Comparison of ENCODE assay signal across 23 cellular contexts in genomic region chr1:176501596-176501995, GRCh38. TPM values are rescaled to one million over a fixed set of nuclear protein-coding genes. Genes with fewer than 3 reads are reported as not detected.
"Had no signal": no experiment of that assay in that cellular context is flagged by ENCODE, and none has a peak within 500 bp of the region (broad histone marks: within the 10 kb centered on the region; RNA-seq: fewer than 3 reads in every experiment).

No MANE protein-coding gene starts in this region.

- H3K4me1 Mint-ChIP-seq: activated B cell treated with CpG ODN at 0.5 μM for 24 hours; activated CD4-positive, alpha-beta T cell treated with anti-CD3 and anti-CD28 coated beads for 36 hours; activated CD8-positive, alpha-beta memory T cell treated with anti-CD3 and anti-CD28 coated beads, Interleukin-2, amount 10 ng/mL, durations not matched to agents 7 days and 5 days; activated naive CD4-positive, alpha-beta T cell treated with anti-CD3 and anti-CD28 coated beads, Interleukin-2, amount 50 U/mL, for 24 hours; activated naive CD8-positive, alpha-beta T cell treated with anti-CD3 and anti-CD28 coated beads, Interleukin-2, amount 50 U/mL, for 24 hours; memory B cell; naive thymus-derived CD8-positive, alpha-beta T cell; neural crest cell; T-helper 17 cell had no signal

- H3K27me3 Mint-ChIP-seq: activated naive CD4-positive, alpha-beta T cell treated with anti-CD3 and anti-CD28 coated beads, Interleukin-2, amount 50 U/mL, for 24 hours; activated naive CD8-positive, alpha-beta T cell treated with anti-CD3 and anti-CD28 coated beads, Interleukin-2, amount 50 U/mL, for 24 hours had no signal

- H3K4me1 ChIP-seq: colonic mucosa, pancreas, psoas muscle, spleen, tibial nerve had no signal

- H3K9me3 ChIP-seq: colonic mucosa, pancreas, psoas muscle, spleen, tibial nerve had no signal

- H3K36me3 ChIP-seq: colonic mucosa, pancreas, spleen, tibial nerve had no signal

- H3K27me3 ChIP-seq: colonic mucosa, pancreas, spleen, tibial nerve had no signal

- H3K36me3 Mint-ChIP-seq: activated CD8-positive, alpha-beta memory T cell treated with anti-CD3 and anti-CD28 coated beads, Interleukin-2, amount 10 ng/mL, durations not matched to agents 7 days and 5 days; activated naive CD4-positive, alpha-beta T cell treated with anti-CD3 and anti-CD28 coated beads, Interleukin-2, amount 50 U/mL, for 24 hours; memory B cell; naive thymus-derived CD8-positive, alpha-beta T cell had no signal

- H3K4me3 Mint-ChIP-seq: activated B cell treated with CpG ODN at 0.5 μM for 24 hours; activated CD4-positive, alpha-beta T cell treated with anti-CD3 and anti-CD28 coated beads for 36 hours; activated CD8-positive, alpha-beta memory T cell treated with anti-CD3 and anti-CD28 coated beads, Interleukin-2, amount 10 ng/mL, durations not matched to agents 7 days and 5 days; activated CD8-positive, alpha-beta T cell treated with anti-CD3 and anti-CD28 coated beads, Interleukin-2, amount 10 ng/mL, durations not matched to agents 7 days and 5 days; activated naive CD4-positive, alpha-beta T cell treated with anti-CD3 and anti-CD28 coated beads, Interleukin-2, amount 50 U/mL, for 24 hours; activated naive CD8-positive, alpha-beta T cell treated with anti-CD3 and anti-CD28 coated beads, Interleukin-2, amount 50 U/mL, for 24 hours; memory B cell; naive thymus-derived CD8-positive, alpha-beta T cell; neural crest cell; T-helper 17 cell had no signal

- H3K4me3 ChIP-seq: colonic mucosa, pancreas, psoas muscle, spleen, tibial nerve had no signal

- H3K9me3 Mint-ChIP-seq: activated B cell treated with CpG ODN at 0.5 μM for 24 hours; activated naive CD4-positive, alpha-beta T cell treated with anti-CD3 and anti-CD28 coated beads, Interleukin-2, amount 50 U/mL, for 24 hours; activated naive CD8-positive, alpha-beta T cell treated with anti-CD3 and anti-CD28 coated beads, Interleukin-2, amount 50 U/mL, for 24 hours; activated T-helper 2 cell treated with anti-CD3 and anti-CD28 coated beads, Interferon-gamma antibody, Interleukin-2, Interleukin-4, amounts not matched to agents 10 μg/mL and 5 μg/mL and 100 μg/mL, durations not matched to agents 14 hours and 24 hours and 36 hours; memory B cell had no signal

- DNase-seq: activated B cell treated with CpG ODN at 0.5 μM for 24 hours; activated CD4-positive, alpha-beta T cell treated with anti-CD3 and anti-CD28 coated beads for 36 hours; activated CD8-positive, alpha-beta memory T cell treated with anti-CD3 and anti-CD28 coated beads, Interleukin-2, amount 10 ng/mL, durations not matched to agents 7 days and 5 days; activated CD8-positive, alpha-beta T cell treated with anti-CD3 and anti-CD28 coated beads, Interleukin-2, amount 10 ng/mL, durations not matched to agents 7 days and 5 days; activated naive CD8-positive, alpha-beta T cell treated with anti-CD3 and anti-CD28 coated beads, Interleukin-2, amount 50 U/mL, for 24 hours; activated T-cell treated with anti-CD3 and anti-CD28 coated beads, Interleukin-2, amount 50 U/mL, for 48 hours; colonic mucosa; effector CD8-positive, alpha-beta T cell; erythroblast; naive thymus-derived CD8-positive, alpha-beta T cell; nucleus accumbens; pancreas; psoas muscle; right cardiac atrium; spleen; stimulated activated naive CD4-positive, alpha-beta T cell treated with Interleukin-2 at 50 U/mL for 16 hours; T-helper 17 cell; T1000 had no signal

- H3K27ac ChIP-seq: colonic mucosa, pancreas, psoas muscle, spleen, tibial nerve had no signal

- H3K27ac Mint-ChIP-seq: activated B cell treated with CpG ODN at 0.5 μM for 24 hours; activated CD4-positive, alpha-beta T cell treated with anti-CD3 and anti-CD28 coated beads for 36 hours; activated CD8-positive, alpha-beta memory T cell treated with anti-CD3 and anti-CD28 coated beads, Interleukin-2, amount 10 ng/mL, durations not matched to agents 7 days and 5 days; activated CD8-positive, alpha-beta T cell treated with anti-CD3 and anti-CD28 coated beads, Interleukin-2, amount 10 ng/mL, durations not matched to agents 7 days and 5 days; activated naive CD4-positive, alpha-beta T cell treated with anti-CD3 and anti-CD28 coated beads, Interleukin-2, amount 50 U/mL, for 24 hours; activated naive CD8-positive, alpha-beta T cell treated with anti-CD3 and anti-CD28 coated beads, Interleukin-2, amount 50 U/mL, for 24 hours; activated T-helper 2 cell treated with anti-CD3 and anti-CD28 coated beads, Interferon-gamma antibody, Interleukin-2, Interleukin-4, amounts not matched to agents 10 μg/mL and 5 μg/mL and 100 μg/mL, durations not matched to agents 14 hours and 24 hours and 36 hours; memory B cell; naive thymus-derived CD8-positive, alpha-beta T cell; T-helper 17 cell had no signal

- ATAC-seq: activated CD4-positive, alpha-beta T cell treated with anti-CD3 and anti-CD28 coated beads for 36 hours; activated CD8-positive, alpha-beta memory T cell treated with anti-CD3 and anti-CD28 coated beads, Interleukin-2, amount 10 ng/mL, durations not matched to agents 7 days and 5 days; activated CD8-positive, alpha-beta T cell treated with anti-CD3 and anti-CD28 coated beads, Interleukin-2, amount 10 ng/mL, durations not matched to agents 7 days and 5 days; activated naive CD8-positive, alpha-beta T cell treated with anti-CD3 and anti-CD28 coated beads, Interleukin-2, amount 50 U/mL, for 24 hours; naive thymus-derived CD8-positive, alpha-beta T cell; pancreas; psoas muscle; right cardiac atrium; T-helper 17 cell had no signal

RNA-seq across cellular contexts. Expression of gene PAPPA2, which starts 38.6 kb away (rescaled TPM):
- total RNA-seq: activated B cell treated with CpG ODN at 0.5 μM for 24 hours had no signal
- polyA plus RNA-seq: naive thymus-derived CD8-positive, alpha-beta T cell had no signal
